ENCODE assay signal across 8 cellular contexts in the genomic region with DNA sequence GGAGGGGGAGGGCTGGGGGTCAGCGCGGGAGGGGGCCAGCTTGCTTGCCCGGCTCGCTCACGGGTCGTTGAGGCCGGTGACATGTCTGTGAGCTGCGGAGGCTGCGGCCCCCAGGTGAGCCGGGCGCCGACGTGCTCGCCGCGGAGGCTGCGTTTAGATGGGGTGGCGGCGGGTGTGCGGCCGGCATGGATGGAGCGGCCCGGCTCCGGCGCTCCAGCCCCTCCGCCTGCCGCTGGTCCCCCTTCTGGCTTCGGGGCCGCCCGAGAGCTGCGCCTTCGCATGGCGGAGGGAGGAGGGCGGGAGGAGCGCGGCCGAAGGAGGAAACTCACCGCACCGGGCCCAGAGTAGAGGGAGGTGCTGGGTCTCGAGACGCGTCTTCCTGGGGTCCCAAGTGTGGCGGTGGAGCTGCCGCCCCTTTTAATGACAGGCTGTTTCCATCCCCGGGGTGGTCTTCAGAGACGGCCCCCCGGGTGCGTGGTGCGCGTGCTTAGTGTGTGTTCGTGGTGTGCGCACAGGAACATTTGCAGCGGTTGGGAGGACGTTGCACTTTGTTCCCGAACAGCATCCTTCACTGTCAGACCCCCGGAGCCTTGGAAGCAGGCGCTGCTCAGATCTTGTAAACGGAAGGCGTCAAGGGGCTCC. TPM values are rescaled to one million over a fixed set of nuclear protein-coding genes. Genes with fewer than 3 reads are reported as not detected.
DNase-seq lines count a peak whose midpoint lies in the region; ATAC-seq and TF ChIP-seq lines count a peak whose summit lies in the region.

A gene with protein sequence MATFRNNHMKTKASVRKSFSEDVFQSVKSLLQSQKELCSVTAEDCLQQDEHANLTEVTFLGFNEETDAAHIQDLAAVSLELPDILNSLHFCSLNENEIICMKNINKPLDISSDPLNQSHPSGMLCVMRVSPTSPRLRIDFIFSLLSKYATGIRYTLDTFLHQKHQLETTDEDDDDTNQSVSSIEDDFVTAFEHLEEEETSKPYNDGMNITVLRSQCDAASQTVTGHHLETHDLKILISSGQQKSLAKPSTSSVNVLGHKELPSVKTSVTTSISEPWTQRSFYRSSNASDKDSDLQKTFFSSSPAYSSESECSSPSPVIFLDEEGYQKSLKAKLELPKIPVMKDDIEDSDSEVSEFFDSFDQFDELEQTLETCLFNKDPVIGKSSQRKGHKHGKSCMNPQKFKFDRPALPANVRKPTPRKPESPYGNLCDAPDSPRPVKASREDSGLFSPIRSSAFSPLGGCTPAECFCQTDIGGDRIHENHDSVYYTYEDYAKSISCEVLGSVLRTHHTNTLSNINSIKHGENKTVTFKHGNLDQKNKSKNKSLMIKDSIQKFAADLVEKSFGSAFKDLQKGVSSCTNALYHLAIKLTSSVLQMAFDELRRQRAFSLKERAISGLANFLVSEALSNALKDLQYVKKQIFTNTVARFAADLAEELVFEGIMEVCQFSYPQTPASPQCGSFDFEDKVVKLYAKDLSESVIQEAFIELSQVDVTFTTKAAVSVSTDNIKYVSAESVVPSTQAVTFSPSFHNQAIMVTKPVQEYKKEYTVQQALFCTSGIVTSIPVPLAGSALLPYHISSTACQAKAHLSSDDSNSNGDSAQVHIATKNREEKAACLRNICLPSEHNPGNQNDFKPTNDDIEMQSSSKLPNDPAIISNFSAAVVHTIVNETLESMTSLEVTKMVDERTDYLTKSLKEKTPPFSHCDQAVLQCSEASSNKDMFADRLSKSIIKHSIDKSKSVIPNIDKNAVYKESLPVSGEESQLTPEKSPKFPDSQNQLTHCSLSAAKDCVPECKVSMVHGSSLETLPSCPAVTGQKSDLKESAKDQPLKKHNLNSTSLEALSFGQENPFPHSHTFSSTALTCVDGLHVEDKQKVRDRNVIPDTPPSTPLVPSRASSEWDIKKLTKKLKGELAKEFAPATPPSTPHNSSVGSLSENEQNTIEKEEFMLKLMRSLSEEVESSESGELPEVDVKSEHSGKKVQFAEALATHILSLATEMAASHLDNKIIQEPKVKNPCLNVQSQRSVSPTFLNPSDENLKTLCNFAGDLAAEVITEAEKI (N-terminal part only) (plus strand): TSS at position 38 of the 642 bp plus-strand sequence. CDS start 14,197 bp downstream, outside the sequence.

- H3K4me3 Mint-ChIP-seq in T-helper 2 cell treated with Interferon-gamma antibody and Interleukin-4, amounts not matched to agents 5 μg/mL and 100 μg/mL, for 36 hours, result peak within 1 kb of the TSS; percentile 98

- H3K4me3 ChIP-seq in HUES6 (ENCODE audit: low read depth, low read length), result peak within 1 kb of the TSS; percentile 95
- peak within 1 kb of the TSS; percentile 66 to 88 for H3K4me3 ChIP-seq in body of pancreas
- peak within 1 kb of the TSS; percentile 88 for H3K4me3 ChIP-seq in iPS-20b (ENCODE audit: low read length)
- peak within 1 kb of the TSS; percentile 88 to 97 (median 91) for H3K4me3 ChIP-seq in skin epidermis

- peak in 2 of 3 donors; percentile 42 to 44 for TF ChIP-seq POLR2A in body of pancreas (IDR thresholded peaks at IDR 0.05)

- H3K9ac ChIP-seq in HUES6 (ENCODE audit: low read length), result peak within 1 kb of the TSS; percentile 85
- peak within 1 kb of the TSS; percentile 83 for H3K9ac ChIP-seq in iPS-20b (ENCODE audit: low read depth, low read length)

- 0% methylated on average over 20 to 55 of the region's 59 CpGs for WGBS in body of pancreas, 2 donors

- no peaks in the 10 kb centered on the region for H3K27me3 Mint-ChIP-seq in T-helper 2 cell treated with Interferon-gamma antibody and Interleukin-4, amounts not matched to agents 5 μg/mL and 100 μg/mL, for 36 hours (ENCODE audit: low read depth)

- H3K27ac ChIP-seq in HUES6 (ENCODE audit: low read depth, low read length) (peak within 1 kb of the TSS; percentile 73; the same call in 1 of the 2 replicates), body of pancreas (peak within 1 kb of the TSS; percentile 69 to 87 (median 80)), iPS-20b (ENCODE audit: low read length) (peak within 1 kb of the TSS; percentile 65), skin epidermis (peak within 1 kb of the TSS; percentile 79 to 98 (median 94))

- no peaks in the 10 kb centered on the region for H3K27me3 ChIP-seq in HUES6 (ENCODE audit: control insufficient read depth, insufficient read depth, low read length)
- no peaks in the 10 kb centered on the region for H3K27me3 ChIP-seq in body of pancreas
- no peaks in the 10 kb centered on the region for H3K27me3 ChIP-seq in iPS-20b (ENCODE audit: insufficient read depth, low read length)

- ATAC-seq in GM21390 (IDR thresholded peaks at IDR 0.05; ENCODE audit: unreplicated experiment) (peak; percentile 18), body of pancreas (peak; percentile 44)

- H3K27ac Mint-ChIP-seq in T-helper 2 cell treated with Interferon-gamma antibody and Interleukin-4, amounts not matched to agents 5 μg/mL and 100 μg/mL, for 36 hours, result peak within 1 kb of the TSS; percentile 93

- peaks cover 22% of the 10 kb centered on the region for H3K36me3 Mint-ChIP-seq in T-helper 2 cell treated with Interferon-gamma antibody and Interleukin-4, amounts not matched to agents 5 μg/mL and 100 μg/mL, for 36 hours (ENCODE audit: low read depth)

- peaks cover 43% of the 10 kb centered on the region for H3K4me1 Mint-ChIP-seq in T-helper 2 cell treated with Interferon-gamma antibody and Interleukin-4, amounts not matched to agents 5 μg/mL and 100 μg/mL, for 36 hours (ENCODE audit: low read depth)

- intact Hi-C loops in body of pancreas (cut with DNase I), result no loop called here

- H3K36me3 ChIP-seq in HUES6 (ENCODE audit: control insufficient read depth, insufficient read depth, low read length), result no peaks in the 10 kb centered on the region
- H3K36me3 ChIP-seq in body of pancreas (replicated peaks in 1 of 2; ENCODE audit: insufficient read depth in 1 of 2, low read depth in 2 of 2), result no peaks in the 10 kb centered on the region
- H3K36me3 ChIP-seq in iPS-20b (ENCODE audit: insufficient read depth, low read depth, low read length), result no peaks in the 10 kb centered on the region

- peak; percentile 16 for DNase-seq in DMS 273 treated with DMSO at 0.1 percent for 48 hours (lab: John Stamatoyannopoulos, UW)
- no peak for DNase-seq in T-helper 2 cell treated with Interferon-gamma antibody and Interleukin-4, amounts not matched to agents 5 μg/mL and 100 μg/mL, for 36 hours (ENCODE audit: low spot score)
- peak; percentile 31 to 51 (median 38) for DNase-seq in body of pancreas
- no peak for DNase-seq in GM20000 (ENCODE audit: low spot score)

- peaks cover 19% of the 10 kb centered on the region for H3K4me1 ChIP-seq in HUES6 (ENCODE audit: control insufficient read depth, insufficient read depth, low read length)
- peaks cover 12% of the 10 kb centered on the region for H3K4me1 ChIP-seq in body of pancreas
- H3K4me1 ChIP-seq in iPS-20b (ENCODE audit: insufficient read depth, low read length), result peaks cover 14% of the 10 kb centered on the region; the same call in 1 of the 2 replicates

- peaks cover 16% of the 10 kb centered on the region; the same call in 1 of the 2 replicates for H3K9me3 ChIP-seq in HUES6 (ENCODE audit: control insufficient read depth, insufficient read depth, low read depth, low read length)
- H3K9me3 ChIP-seq in body of pancreas, result no peaks in the 10 kb centered on the region
- peaks cover 7% of the 10 kb centered on the region; the same call in 1 of the 2 replicates for H3K9me3 ChIP-seq in iPS-20b (ENCODE audit: insufficient read depth, low read depth, low read length)

- no peaks in the 10 kb centered on the region for H3K9me3 Mint-ChIP-seq in T-helper 2 cell treated with Interferon-gamma antibody and Interleukin-4, amounts not matched to agents 5 μg/mL and 100 μg/mL, for 36 hours

- no peak for TF ChIP-seq CTCF in body of pancreas (IDR thresholded peaks at IDR 0.05)
- no peak for TF ChIP-seq CTCF in GM20000 (IDR thresholded peaks at IDR 0.05; ENCODE audit: extremely low read depth, missing control alignments)

RNA-seq across cellular contexts. Expression of the gene that starts here (rescaled TPM):
- total RNA-seq in body of pancreas, result 10 to 100 TPM; 12.5 to 17.9 TPM

Comparison
In these comparisons a context has a peak if more than half of its experiments do, and no peak if none do; other contexts are left out.
1. DNase-seq: peak in DMS 273 treated with DMSO at 0.1 percent for 48 hours (single experiment) and body of pancreas (4 of 4); none in T-helper 2 cell treated with Interferon-gamma antibody and Interleukin-4, amounts not matched to agents 5 μg/mL and 100 μg/mL, for 36 hours (single experiment) and GM20000 (single experiment).
2. Peak in every context shown above with its lines, with median percentiles within 50 percentile points of each other: H3K27ac ChIP-seq and H3K4me3 ChIP-seq.